In genomic region chr2:100062315-100062714, GRCh38 we compare ENCODE assay signal across 20 cellular contexts.
"Had no signal": no experiment of that assay in that cellular context is flagged by ENCODE, and none has a peak within 500 bp of the region (broad histone marks: within the 10 kb centered on the region; RNA-seq: fewer than 3 reads in every experiment).

No MANE protein-coding gene starts in this region.

- H3K4me1 Mint-ChIP-seq: WTC11 had no signal

- DNase-seq: activated CD4-positive, alpha-beta T cell treated with anti-CD3 and anti-CD28 coated beads, Interleukin-2, amount 50 U/mL, for 1 hour; activated CD8-positive, alpha-beta memory T cell treated with anti-CD3 and anti-CD28 coated beads, Interleukin-2, amount 50 U/mL, for 48 hours; activated gamma-delta T cell; activated T-cell treated with anti-CD3 and anti-CD28 coated beads, Interleukin-2, amount 50 U/mL, for 72 hours; amygdala; effector memory CD8-positive, alpha-beta T cell; glutamatergic neuron; hypothalamus; islet precursor cell; midbrain; right cardiac atrium; stimulated activated CD4-positive, alpha-beta T cell treated with anti-CD3 and anti-CD28 coated beads, Interleukin-2, amount 100 ng/mL, for 24 hours; testis had no signal

- H3K27ac ChIP-seq: testis had no signal

- H3K4me3 ChIP-seq: lung, prostate gland, testis had no signal

- H3K27ac Mint-ChIP-seq: activated naive CD8-positive, alpha-beta T cell; activated T-cell treated with anti-CD3 and anti-CD28 coated beads, Interleukin-2, amount 50 U/mL, for 72 hours; effector memory CD8-positive, alpha-beta T cell; T-helper 2 cell treated with Interferon-gamma antibody and Interleukin-4, amounts not matched to agents 5 μg/mL and 100 μg/mL, for 36 hours; type B pancreatic cell; WTC11 had no signal

- H3K27me3 Mint-ChIP-seq: activated naive CD8-positive, alpha-beta T cell; effector memory CD8-positive, alpha-beta T cell had no signal

- ATAC-seq: effector memory CD8-positive, alpha-beta T cell; right cardiac atrium; WTC11 had no signal

- H3K36me3 ChIP-seq: prostate gland had no signal

- H3K9me3 ChIP-seq: prostate gland, testis had no signal

- H3K27me3 ChIP-seq: testis had no signal

- H3K4me3 Mint-ChIP-seq: activated naive CD8-positive, alpha-beta T cell; effector memory CD8-positive, alpha-beta T cell; neural crest cell; T-helper 2 cell treated with Interferon-gamma antibody and Interleukin-4, amounts not matched to agents 5 μg/mL and 100 μg/mL, for 36 hours; type B pancreatic cell; WTC11 had no signal
